ENCODE assay signal across 17 cellular contexts in the genomic region with DNA sequence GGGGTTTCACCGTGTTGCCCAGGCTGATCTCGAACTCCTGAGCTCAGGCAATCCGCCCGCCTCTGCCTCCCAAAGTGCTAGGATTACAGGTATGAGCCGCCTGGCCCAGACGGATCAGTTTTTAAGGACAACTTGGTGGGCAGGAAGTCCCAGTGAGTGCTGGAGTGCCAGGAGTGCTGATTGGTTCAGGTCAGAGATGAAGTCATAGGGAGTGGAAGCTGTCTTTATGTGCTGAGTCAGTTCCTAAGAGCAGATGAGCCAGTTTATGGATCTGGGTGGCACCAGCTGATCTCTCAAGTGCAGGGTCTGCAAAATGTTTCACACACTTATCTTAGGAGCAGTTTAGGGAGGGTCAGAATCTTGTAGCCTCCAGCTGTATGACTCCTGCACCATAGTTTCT.
"Had no signal": no experiment of that assay in that cellular context is flagged by ENCODE, and none has a peak within 500 bp of the region (broad histone marks: within the 10 kb centered on the region; RNA-seq: fewer than 3 reads in every experiment).

No MANE protein-coding gene starts in this region.

- H3K36me3 ChIP-seq: cardiac muscle cell, left lung, tibial nerve had no signal

- H3K79me2 ChIP-seq: hepatocyte had no signal

- H3K4me3 ChIP-seq: cardiac muscle cell, hepatocyte, left lung, tibial nerve had no signal

- H3K27me3 ChIP-seq: cardiac muscle cell, hepatocyte, left lung, tibial nerve had no signal

- H3K4me1 ChIP-seq: left lung, tibial nerve had no signal

- H3K27ac ChIP-seq: cardiac muscle cell, hepatocyte, left lung, tibial nerve had no signal

- DNase-seq: activated B cell treated with CpG ODN at 0.5 μM for 24 hours; activated CD4-positive, alpha-beta memory T cell treated with anti-CD3 and anti-CD28 coated beads for 36 hours; activated CD4-positive, alpha-beta T cell treated with anti-CD3 and anti-CD28 coated beads for 4 hours; activated naive CD4-positive, alpha-beta T cell treated with Interleukin-2 at 50 U/mL for 16 hours; activated naive CD8-positive, alpha-beta T cell treated with anti-CD3 and anti-CD28 coated beads, Interleukin-2, amount 10 ng/mL, durations not matched to agents 7 days and 5 days; activated T-cell treated with anti-CD3 and anti-CD28 coated beads, Interleukin-2, amount 50 U/mL, for 1 hour; amygdala; dermis blood vessel endothelial cell; effector memory CD8-positive, alpha-beta T cell; foreskin fibroblast; nephron progenitor cell; occipital lobe; retina had no signal

- H3K4me2 ChIP-seq: hepatocyte had no signal
